ENCODE assay signal across 18 cellular contexts in genomic region chr2:45444991-45445390, GRCh38.
"Had no signal": no experiment of that assay in that cellular context is flagged by ENCODE, and none has a peak within 500 bp of the region (broad histone marks: within the 10 kb centered on the region; RNA-seq: fewer than 3 reads in every experiment).

No MANE protein-coding gene starts in this region.

- H3K36me3 ChIP-seq: gastrocnemius medialis, stomach, thoracic aorta, transverse colon had no signal

- H3K4me1 ChIP-seq: gastrocnemius medialis, stomach had no signal

- DNase-seq: cerebellar nuclear complex; dorsolateral prefrontal cortex; effector CD8-positive, alpha-beta T cell; gastrocnemius medialis; islet precursor cell; naive B cell; occipital lobe; small intestine; stimulated activated CD4-positive, alpha-beta T cell treated with anti-CD3 and anti-CD28 coated beads, Interleukin-12 subunit alpha, Interleukin-12 subunit beta, amount 100 ng/mL, for 4 hours; stimulated activated naive CD4-positive, alpha-beta T cell; stomach; substantia nigra; transverse colon had no signal

- H3K9me3 Mint-ChIP-seq: naive B cell, nephron had no signal

- ATAC-seq: gastrocnemius medialis, left lobe of liver, sciatic nerve had no signal

- H3K9me3 ChIP-seq: gastrocnemius medialis, stomach, thoracic aorta, transverse colon had no signal

- H3K27me3 Mint-ChIP-seq: naive B cell had no signal

- H3K4me3 ChIP-seq: coronary artery, dorsolateral prefrontal cortex, gastrocnemius medialis, stomach, thoracic aorta, transverse colon had no signal

- H3K27me3 ChIP-seq: dorsolateral prefrontal cortex, gastrocnemius medialis, stomach, transverse colon had no signal

- H3K4me3 Mint-ChIP-seq: naive B cell, nephron had no signal

- H3K27ac ChIP-seq: coronary artery, dorsolateral prefrontal cortex, gastrocnemius medialis, stomach, transverse colon had no signal

- H3K27ac Mint-ChIP-seq: naive B cell, nephron had no signal
